Comparison of ENCODE assay signal across 8 cellular contexts in the genomic region with DNA sequence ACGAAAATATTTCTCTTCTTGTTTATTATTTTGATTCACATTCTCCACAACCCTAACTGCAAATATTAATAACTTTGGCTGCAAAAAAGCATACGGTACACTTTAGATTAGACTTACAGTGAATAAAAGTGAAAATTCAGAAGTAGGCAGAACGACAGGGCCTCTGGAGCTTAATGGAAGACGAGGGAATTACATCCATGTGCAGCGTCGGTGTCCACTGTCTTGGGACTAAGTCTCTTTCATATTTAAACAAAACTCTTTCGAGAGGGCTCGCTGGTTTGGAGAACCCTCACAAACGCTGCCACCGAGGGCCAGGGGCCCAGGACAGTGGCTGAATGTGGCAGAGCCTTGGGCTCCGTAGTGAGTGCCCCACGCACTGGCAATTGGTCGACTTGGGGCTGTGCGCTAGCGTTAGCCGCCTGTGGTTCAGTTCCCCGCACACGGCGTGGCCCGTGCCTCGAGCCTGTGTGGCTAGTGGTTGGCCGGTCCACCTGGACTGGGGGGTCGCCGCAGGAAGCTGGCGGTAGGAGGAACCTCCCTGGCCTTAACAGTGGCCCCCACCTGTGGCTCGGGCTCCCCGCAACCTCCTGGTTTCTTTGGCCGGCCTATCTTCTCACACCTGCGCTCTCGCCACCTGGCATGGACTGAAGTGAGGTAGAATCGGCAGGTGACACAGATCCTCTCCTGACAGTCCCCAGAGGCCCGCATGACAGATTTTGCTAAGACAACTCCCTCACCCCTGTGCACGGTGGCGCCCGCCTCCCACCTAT. TPM values are rescaled to one million over a fixed set of nuclear protein-coding genes. Genes with fewer than 3 reads are reported as not detected.
DNase-seq lines count a peak whose midpoint lies in the region; ATAC-seq and TF ChIP-seq lines count a peak whose summit lies in the region.

No MANE protein-coding gene starts in this region.

- intact Hi-C loops in esophagus squamous epithelium (cut with DNase I), result loop anchor here (10.0 kb wide), 1 partner anchor 284 kb away; no protein-coding TSS in a partner anchor

- peaks cover 0 to 29% (median 5%) of the 10 kb centered on the region in 3 donors for H3K36me3 ChIP-seq in esophagus squamous epithelium
- H3K36me3 ChIP-seq in smooth muscle cell (ENCODE audit: low read depth), result no peaks in the 10 kb centered on the region

- no peaks in the 10 kb centered on the region for H3K79me2 ChIP-seq in smooth muscle cell (ENCODE audit: low read depth)

- H3K4me3 ChIP-seq in esophagus squamous epithelium (peak overlapping the region; percentile 70 to 75 (median 71)), smooth muscle cell (peak overlapping the region; percentile 62)

- H3K27ac ChIP-seq in esophagus squamous epithelium, result peak overlapping the region; percentile 82 to 96 (median 94)
- H3K27ac ChIP-seq in smooth muscle cell (ENCODE audit: low read depth), result no peak overlapping the region

- no peak overlapping the region for H2AFZ ChIP-seq in smooth muscle cell (ENCODE audit: low read depth)

- TF ChIP-seq CTCF in esophagus squamous epithelium (IDR thresholded peaks at IDR 0.05) (peak in 1 of 6 experiments; percentile 2), smooth muscle cell (IDR thresholded peaks at IDR 0.05; ENCODE audit: borderline replicate concordance, insufficient read depth, poor library complexity, severe bottlenecking) (no peak)

- TF ChIP-seq POLR2A in esophagus squamous epithelium (IDR thresholded peaks at IDR 0.05), result no peak

- H3F3A ChIP-seq in smooth muscle cell (ENCODE audit: low read depth), result no peaks in the 10 kb centered on the region

- no peak overlapping the region for H3K9ac ChIP-seq in smooth muscle cell (ENCODE audit: low read depth)

- 7 to 12% methylated on average over 16 to 19 of the region's 35 CpGs for WGBS in esophagus squamous epithelium, 2 donors
- WGBS in smooth muscle cell (ENCODE audit: low lambda C conversion rate), result 9% methylated on average over 34 of the region's 35 CpGs

- H3K27me3 ChIP-seq in esophagus squamous epithelium (peaks cover 0 to 100% (median 41%) of the 10 kb centered on the region in 4 donors), smooth muscle cell (ENCODE audit: low read depth) (peaks cover 100% of the 10 kb centered on the region)

- peak overlapping the region; percentile 98 for H3K4me2 ChIP-seq in smooth muscle cell

- H3K4me1 ChIP-seq in esophagus squamous epithelium, result peaks cover 0 to 85% (median 27%) of the 10 kb centered on the region in 3 donors
- H3K4me1 ChIP-seq in smooth muscle cell (ENCODE audit: low read depth), result peaks cover 28% of the 10 kb centered on the region

- ATAC-seq in HG03095 (IDR thresholded peaks at IDR 0.05; ENCODE audit: unreplicated experiment), result no peak

- H4K20me1 ChIP-seq in smooth muscle cell (ENCODE audit: low read depth), result no peaks in the 10 kb centered on the region

- no peaks in the 10 kb centered on the region for H3K9me3 ChIP-seq in esophagus squamous epithelium
- H3K9me3 ChIP-seq in smooth muscle cell (replicated peaks; ENCODE audit: low read depth), result no peaks in the 10 kb centered on the region

- peak; percentile 3 for DNase-seq in activated CD4-positive, alpha-beta T cell treated with anti-CD3 and anti-CD28 coated beads for 48 hours
- DNase-seq in activated CD4-positive, alpha-beta T cell treated with anti-CD3 and anti-CD28 coated beads for 1 hour, result no peak
- DNase-seq in NCI-H345 treated with DMSO at 0.1 percent for 48 hours (lab: John Stamatoyannopoulos, UW; ENCODE audit: unreplicated experiment) (peak; percentile 97), esophagus squamous epithelium (lab: John Stamatoyannopoulos, UW) (no peak), smooth muscle cell (lab: John Stamatoyannopoulos, UW; ENCODE audit: unreplicated experiment) (no peak), LoVo (ENCODE audit: low spot score) (no peak), pons (ENCODE audit: low spot score) (no peak)

RNA-seq across cellular contexts. Expression of a gene that starts 0.7 kb away (rescaled TPM):
- total RNA-seq in esophagus squamous epithelium (100 to 1,000 TPM in 2 of 4 donors, 10 to 100 TPM in 2; 70.1 to 152 (median 100) TPM), smooth muscle cell (0.04 TPM in 1 of 2 replicates, not detected in the other)
- not detected in 2 replicates for polyA plus RNA-seq in smooth muscle cell

Comparison
In these comparisons a context has a peak if more than half of its experiments do, and no peak if none do; other contexts are left out.
1. DNase-seq: peak in activated CD4-positive, alpha-beta T cell treated with anti-CD3 and anti-CD28 coated beads for 48 hours (single experiment) and NCI-H345 treated with DMSO at 0.1 percent for 48 hours (single experiment); none in activated CD4-positive, alpha-beta T cell treated with anti-CD3 and anti-CD28 coated beads for 1 hour (single experiment), esophagus squamous epithelium (single experiment), smooth muscle cell (single experiment), LoVo (single experiment) and pons (single experiment).
2. RNA of a gene that starts 0.7 kb away (total RNA-seq): 70.1 to 152 TPM in esophagus squamous epithelium; 0.04 TPM in smooth muscle cell; every median in the first group is over 10 times any median in the second.